22 cellular contexts compared by ENCODE assay signal in the genomic region with DNA sequence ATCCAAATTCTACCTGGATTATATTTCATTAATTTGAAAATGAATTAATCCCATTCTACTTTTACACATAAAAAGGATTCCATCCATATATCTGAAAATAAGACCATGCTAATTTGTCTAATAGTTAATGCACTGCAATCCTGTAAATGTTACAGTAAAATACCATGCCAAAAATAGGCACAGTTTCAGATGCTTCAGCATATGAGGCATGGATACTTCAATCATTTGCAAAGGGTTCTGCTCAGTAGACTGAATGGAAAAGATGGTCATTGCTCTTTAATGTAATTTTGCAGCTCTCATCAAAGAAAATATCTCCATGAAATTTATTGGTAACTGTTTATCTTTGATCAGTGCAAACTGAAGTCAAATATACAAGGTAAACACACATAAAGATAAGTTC.
"Had no signal": no experiment of that assay in that cellular context is flagged by ENCODE, and none has a peak within 500 bp of the region (broad histone marks: within the 10 kb centered on the region; RNA-seq: fewer than 3 reads in every experiment).

No MANE protein-coding gene starts in this region.

- H3K4me1 ChIP-seq: pancreas, right lobe of liver, suprapubic skin, upper lobe of right lung, uterus had no signal

- H3K27ac ChIP-seq: coronary artery, esophagus muscularis mucosa, pancreas, right lobe of liver, suprapubic skin, transverse colon, upper lobe of right lung, uterus had no signal

- ATAC-seq: natural killer cell; pancreas; right lobe of liver; stimulated activated naive CD8-positive, alpha-beta T cell treated with anti-CD3 and anti-CD28 coated beads, Interleukin-15, amount 100 ng/mL, for 72 hours; upper lobe of right lung had no signal

- H3K27me3 ChIP-seq: esophagus muscularis mucosa, pancreas, right lobe of liver, suprapubic skin, transverse colon, upper lobe of right lung, uterus had no signal

- H3K4me3 ChIP-seq: coronary artery, esophagus muscularis mucosa, lung, pancreas, right lobe of liver, smooth muscle cell, suprapubic skin, transverse colon, upper lobe of right lung, uterus had no signal

- H3K9me3 ChIP-seq: esophagus muscularis mucosa, pancreas, right lobe of liver, suprapubic skin, transverse colon, upper lobe of right lung, uterus had no signal

- DNase-seq: dermis blood vessel endothelial cell; effector memory CD4-positive, alpha-beta T cell; hypothalamus; immature natural killer cell; islet precursor cell; natural killer cell; pancreas; right lobe of liver; stimulated activated CD4-positive, alpha-beta T cell treated with anti-CD3 and anti-CD28 coated beads, Interleukin-12 subunit alpha, Interleukin-12 subunit beta, amount 100 ng/mL, for 4 hours; stimulated activated CD4-positive, alpha-beta T cell treated with anti-CD3 and anti-CD28 coated beads, Interleukin-1b, Interleukin-23, amount 100 ng/mL, for 48 hours; stimulated activated CD4-positive, alpha-beta T cell treated with anti-CD3 and anti-CD28 coated beads, Interleukin-4, amount 100 ng/mL, for 1 hour; stimulated activated CD8-positive, alpha-beta memory T cell treated with anti-CD3 and anti-CD28 coated beads, Interleukin-4, amount 100 ng/mL, for 48 hours; stimulated activated naive CD4-positive, alpha-beta T cell; stimulated activated naive CD8-positive, alpha-beta T cell treated with anti-CD3 and anti-CD28 coated beads, Interleukin-15, amount 100 ng/mL, for 72 hours; transverse colon; upper lobe of right lung; uterus had no signal

- H3K36me3 ChIP-seq: esophagus muscularis mucosa, pancreas, right lobe of liver, suprapubic skin, transverse colon, upper lobe of right lung, uterus had no signal

- H3K4me2 ChIP-seq: smooth muscle cell had no signal
